ENCODE assay signal across 23 cellular contexts in genomic region chr5:106185661-106186081, GRCh38.
DNase-seq lines count a peak whose midpoint lies in the region; ATAC-seq and TF ChIP-seq lines count a peak whose summit lies in the region.
"Had no signal": no experiment of that assay in that cellular context is flagged by ENCODE, and none has a peak within 500 bp of the region (broad histone marks: within the 10 kb centered on the region; RNA-seq: fewer than 3 reads in every experiment).

No MANE protein-coding gene starts in this region.

- WGBS in adrenal gland, 4 donors, result 79 to 90% (median 79%) methylated on average over 3 of the region's 3 CpGs
- WGBS in suprapubic skin, result 74% methylated on average over 3 of the region's 3 CpGs

- peak overlapping the region; percentile 54; the same call in 1 of the 2 replicates for H2AFZ ChIP-seq in MM.1S (ENCODE audit: low read length)

- H3K27me3 ChIP-seq in MM.1S (replicated peaks; ENCODE audit: insufficient read depth, low read length) (no peaks in the 10 kb centered on the region), breast epithelium (no peaks in the 10 kb centered on the region), adrenal gland (no peaks in the 10 kb centered on the region), suprapubic skin (no peaks in the 10 kb centered on the region)
- H3K27me3 ChIP-seq: MG63 had no signal

- H3K9ac ChIP-seq in MM.1S (ENCODE audit: low read length), result no peak overlapping the region

- peaks cover 0 to 10% of the 10 kb centered on the region in 2 donors for H3K9me3 Mint-ChIP-seq in activated naive CD4-positive, alpha-beta T cell treated with anti-CD3 and anti-CD28 coated beads, Interleukin-2, amount 50 U/mL, for 72 hours

- no peak for TF ChIP-seq POLR2A in breast epithelium (IDR thresholded peaks at IDR 0.05)
- TF ChIP-seq POLR2A in adrenal gland (IDR thresholded peaks at IDR 0.05), result no peak
- TF ChIP-seq POLR2A in suprapubic skin (IDR thresholded peaks at IDR 0.05), result no peak

- H3K4me2 ChIP-seq in MM.1S (ENCODE audit: low read depth, low read length), result peak overlapping the region; percentile 52; the same call in 1 of the 2 replicates

- H3K9me3 ChIP-seq in MM.1S (replicated peaks; ENCODE audit: insufficient read depth, low read length) (no peaks in the 10 kb centered on the region), breast epithelium (no peaks in the 10 kb centered on the region), adrenal gland (replicated peaks in 1 of 3) (no peaks in the 10 kb centered on the region), suprapubic skin (no peaks in the 10 kb centered on the region)
- H3K9me3 ChIP-seq: MG63 had no signal

- no peaks in the 10 kb centered on the region for H4K20me1 ChIP-seq in MM.1S (ENCODE audit: insufficient read depth, low read length)

- H3K9me2 ChIP-seq in MM.1S (replicated peaks; ENCODE audit: insufficient read depth, low read length), result no peaks in the 10 kb centered on the region

- DNase-seq in GM12865 (ENCODE audit: low read depth) (peak; percentile 60), MM.1S (peak; percentile 58), breast epithelium (ENCODE audit: low spot score in 2 of 2) (no peak), adrenal gland (no peak), suprapubic skin (ENCODE audit: low spot score in 2 of 2) (no peak)
- no peak for DNase-seq in activated naive CD4-positive, alpha-beta T cell treated with anti-CD3 and anti-CD28 coated beads, Interleukin-2, amount 50 U/mL, for 72 hours (ENCODE audit: low spot score in 2 of 2)
- DNase-seq: 8988T, DMS79 treated with DMSO at 0.1 percent for 48 hours, IMR-90, Karpas-422, MG63, NCI-H1092 treated with DMSO at 0.1 percent for 48 hours, NCI-H146, NCI-H2081, NCI-H2171 treated with DMSO at 0.1 percent for 48 hours, NCI-H446 treated with DMSO at 0.1 percent for 48 hours, NCI-H69, SW 1271, T-helper 2 cell had no signal

- H3K27ac Mint-ChIP-seq in activated naive CD4-positive, alpha-beta T cell treated with anti-CD3 and anti-CD28 coated beads, Interleukin-2, amount 50 U/mL, for 72 hours, result no peak overlapping the region
- H3K27ac Mint-ChIP-seq: CD14-positive monocyte had no signal

- H3K4me1 ChIP-seq in MM.1S (ENCODE audit: low read length), result peaks cover 12% of the 10 kb centered on the region
- no peaks in the 10 kb centered on the region for H3K4me1 ChIP-seq in breast epithelium
- no peaks in the 10 kb centered on the region for H3K4me1 ChIP-seq in adrenal gland (replicated peaks in 1 of 2)
- H3K4me1 ChIP-seq in suprapubic skin, result no peaks in the 10 kb centered on the region

- H3K36me3 ChIP-seq in MM.1S (replicated peaks; ENCODE audit: insufficient read depth, low read length) (no peaks in the 10 kb centered on the region), breast epithelium (no peaks in the 10 kb centered on the region), adrenal gland (replicated peaks in 1 of 2) (no peaks in the 10 kb centered on the region), suprapubic skin (no peaks in the 10 kb centered on the region)
- H3K36me3 ChIP-seq: MG63 had no signal

- TF ChIP-seq CTCF in GM12865 (IDR thresholded peaks at IDR 0.05; ENCODE audit: insufficient read depth, low read depth, low read length, missing control alignments) (no peak), MM.1S (IDR thresholded peaks at IDR 0.05; ENCODE audit: low read length) (no peak), breast epithelium (IDR thresholded peaks at IDR 0.05) (no peak), adrenal gland (IDR thresholded peaks at IDR 0.05) (no peak), suprapubic skin (IDR thresholded peaks at IDR 0.05) (no peak)

- H3K4me3 ChIP-seq in GM12865 (ENCODE audit: low read depth, low read length) (no peak overlapping the region), MM.1S (ENCODE audit: low read length) (no peak overlapping the region), breast epithelium (no peak overlapping the region), adrenal gland (no peak overlapping the region), suprapubic skin (no peak overlapping the region)
- H3K4me3 ChIP-seq: MG63 had no signal

- peaks cover 10% of the 10 kb centered on the region; the same call in 1 of the 2 replicates for H3F3A ChIP-seq in MM.1S (ENCODE audit: insufficient read depth, low read length)

- no peaks in the 10 kb centered on the region for H3K36me3 Mint-ChIP-seq in activated naive CD4-positive, alpha-beta T cell treated with anti-CD3 and anti-CD28 coated beads, Interleukin-2, amount 50 U/mL, for 72 hours
- H3K36me3 Mint-ChIP-seq: CD14-positive monocyte had no signal

- no peak for TF ChIP-seq EP300 in suprapubic skin (IDR thresholded peaks at IDR 0.05)

- ATAC-seq in GM19035 (IDR thresholded peaks at IDR 0.05; ENCODE audit: unreplicated experiment) (peak; percentile 77), HG03066 (IDR thresholded peaks at IDR 0.05; ENCODE audit: low read depth, unreplicated experiment) (peak; percentile 63)
- no peak for ATAC-seq in activated naive CD4-positive, alpha-beta T cell treated with anti-CD3 and anti-CD28 coated beads, Interleukin-2, amount 50 U/mL, for 72 hours
- ATAC-seq: Right ventricle myocardium inferior had no signal

- H3K27ac ChIP-seq in MM.1S (ENCODE audit: low read length), result peak overlapping the region; percentile 50; the same call in 1 of the 2 replicates
- H3K27ac ChIP-seq in breast epithelium, result no peak overlapping the region
- H3K27ac ChIP-seq in adrenal gland, result no peak overlapping the region
- H3K27ac ChIP-seq in suprapubic skin, result no peak overlapping the region

- no peaks in the 10 kb centered on the region for H3K79me2 ChIP-seq in MM.1S (ENCODE audit: low read length)

- intact Hi-C loops in breast epithelium (cut with DNase I; ENCODE audit: low total_unique reads), result no loop called here
- intact Hi-C loops in adrenal gland (cut with DNase I), result no loop called here

Comparison
In these comparisons a context has a peak if more than half of its experiments do, and no peak if none do; other contexts are left out.
1. DNase-seq: peak in GM12865 (single experiment) and MM.1S (single experiment); none in breast epithelium (0 of 2), adrenal gland (0 of 7), suprapubic skin (0 of 2) and activated naive CD4-positive, alpha-beta T cell treated with anti-CD3 and anti-CD28 coated beads, Interleukin-2, amount 50 U/mL, for 72 hours (0 of 2).
2. ATAC-seq: peak in GM19035 (single experiment) and HG03066 (single experiment); none in activated naive CD4-positive, alpha-beta T cell treated with anti-CD3 and anti-CD28 coated beads, Interleukin-2, amount 50 U/mL, for 72 hours (0 of 2).